ENCODE assay signal across 22 cellular contexts in the genomic region with DNA sequence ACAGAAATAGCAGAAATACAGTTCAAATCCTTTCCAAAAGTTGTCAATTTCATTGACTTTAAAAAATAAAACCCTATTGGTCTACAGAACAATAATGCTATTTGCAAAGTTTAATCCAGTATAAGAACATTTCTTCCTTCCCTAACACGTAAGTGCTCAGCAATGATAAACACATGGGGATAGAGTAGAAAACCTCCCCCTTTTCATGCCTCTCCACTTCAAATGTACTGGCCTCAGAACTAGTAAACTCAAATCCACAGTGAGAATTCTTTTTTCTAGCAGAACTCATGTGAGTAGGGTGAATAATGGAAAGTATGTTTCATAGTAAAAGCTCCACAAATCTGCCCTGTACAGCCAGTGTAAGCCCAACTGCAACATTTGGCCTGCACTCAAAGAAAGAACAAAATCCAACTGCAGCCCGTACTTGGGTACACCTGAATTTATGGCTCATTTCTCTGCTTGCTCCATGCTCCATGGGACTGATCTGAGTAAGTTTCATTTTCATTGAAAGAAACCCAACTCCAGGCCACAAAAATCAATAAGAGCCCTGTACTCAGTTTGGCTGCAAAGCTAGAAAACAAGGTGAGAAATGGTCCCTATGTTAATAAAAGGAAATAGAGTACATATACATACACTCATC.
DNase-seq lines count a peak whose midpoint lies in the region; ATAC-seq and TF ChIP-seq lines count a peak whose summit lies in the region.
"Had no signal": no experiment of that assay in that cellular context is flagged by ENCODE, and none has a peak within 500 bp of the region (broad histone marks: within the 10 kb centered on the region; RNA-seq: fewer than 3 reads in every experiment).

No MANE protein-coding gene starts in this region.

- H3K4me3 ChIP-seq in SK-N-SH (ENCODE audit: low read depth in 2 of 2, low read length in 1 of 2) (no peak overlapping the region), stomach smooth muscle (ENCODE audit: low read length in 2 of 2) (no peak overlapping the region)
- H3K4me3 ChIP-seq: thyroid gland had no signal

- H3K36me3 Mint-ChIP-seq in CD4-positive, alpha-beta T cell (ENCODE audit: low read depth), result no peaks in the 10 kb centered on the region

- no peak overlapping the region for H2AFZ ChIP-seq in SK-N-SH (ENCODE audit: low read depth)

- TF ChIP-seq CTCF in SK-N-SH (IDR thresholded peaks at IDR 0.05), result no peak
- TF ChIP-seq CTCF in CD4-positive, alpha-beta T cell (IDR thresholded peaks at IDR 0.05), result no peak

- H3K4me1 Mint-ChIP-seq in CD4-positive, alpha-beta T cell (ENCODE audit: low read depth), result peaks cover 6% of the 10 kb centered on the region
- H3K4me1 Mint-ChIP-seq: B cell had no signal

- no peaks in the 10 kb centered on the region for H4K20me1 ChIP-seq in SK-N-SH (ENCODE audit: insufficient read depth)

- H3K36me3 ChIP-seq in SK-N-SH (replicated peaks in 1 of 2; ENCODE audit: control insufficient read depth in 1 of 2, insufficient read depth in 2 of 2, low read length in 1 of 2), result peaks cover 0 to 3% of the 10 kb centered on the region in 2 experiments
- no peaks in the 10 kb centered on the region for H3K36me3 ChIP-seq in stomach smooth muscle (ENCODE audit: control insufficient read depth in 2 of 2, insufficient read depth in 2 of 2, low read length in 2 of 2)
- H3K36me3 ChIP-seq: thyroid gland had no signal

- H3K9me3 Mint-ChIP-seq in CD4-positive, alpha-beta T cell, result peaks cover 3% of the 10 kb centered on the region

- CTCF ChIA-PET in SK-N-SH (lab: Yijun Ruan, JAX), result interaction anchor here (0.7 to 1.9 kb wide), 11 partner anchors 12 to 414 kb away, joined by 3 to 9 read pairs (median 4); no protein-coding TSS in a partner anchor
- CTCF ChIA-PET in CD4-positive, alpha-beta T cell (lab: Charles Lee), result no interaction called here

- no peak for TF ChIP-seq EP300 in SK-N-SH (IDR thresholded peaks at IDR 0.05; ENCODE audit: borderline replicate concordance in 1 of 2, low read depth in 1 of 2, low read length in 1 of 2)

- POLR2A ChIA-PET in SK-N-SH (lab: Yijun Ruan, JAX), result no interaction called here
- POLR2A ChIA-PET in CD4-positive, alpha-beta T cell (lab: Charles Lee), result interaction anchor here (1.3 kb wide), 1 partner anchor 395 kb away, joined by 4 read pairs; no protein-coding TSS in a partner anchor

- intact Hi-C loops in CD4-positive, alpha-beta T cell (cut with DNase I, micrococcal nuclease), result no loop called here

- no peaks in the 10 kb centered on the region for H3K79me2 ChIP-seq in SK-N-SH (ENCODE audit: insufficient read depth)

- no peaks in the 10 kb centered on the region for H3K9me2 ChIP-seq in SK-N-SH

- 96% methylated on average over 2 of the region's 2 CpGs for WGBS in SK-N-SH (ENCODE audit: low lambda C conversion rate)

- DNase-seq in SK-N-SH (no peak), amniotic epithelial cell (ENCODE audit: low read depth) (peak; percentile 61), left lobe of liver (ENCODE audit: low spot score) (no peak), SW480 (ENCODE audit: low spot score) (no peak)
- no peak for DNase-seq in CD4-positive, alpha-beta T cell
- DNase-seq: 8988T; activated CD4-positive, alpha-beta T cell treated with anti-CD3 and anti-CD28 coated beads for 4 hours; activated effector memory CD4-positive, alpha-beta T cell treated with Interleukin-2 at 50 U/mL for 16 hours; GOT3; KG1; NCI-H1436 treated with DMSO at 0.1 percent for 48 hours; NCI-H345; stimulated activated naive CD8-positive, alpha-beta T cell treated with anti-CD3 and anti-CD28 coated beads, Interleukin-15, Interleukin-2, amounts not matched to agents 100 U/mL and 50 U/mL, for 24 hours; T-helper 2 cell had no signal

- TF ChIP-seq RAD21 in SK-N-SH (IDR thresholded peaks at IDR 0.05; ENCODE audit: low read length), result no peak

- no peak overlapping the region for H3K9ac ChIP-seq in SK-N-SH
- H3K9ac ChIP-seq in stomach smooth muscle (ENCODE audit: low read length in 2 of 2), result no peak overlapping the region

- H3K27ac Mint-ChIP-seq in CD4-positive, alpha-beta T cell, result no peak overlapping the region
- H3K27ac Mint-ChIP-seq: activated naive CD8-positive, alpha-beta T cell; B cell; memory B cell; progenitor cell of endocrine pancreas had no signal

- H3K9me3 ChIP-seq in SK-N-SH (no peaks in the 10 kb centered on the region), stomach smooth muscle (ENCODE audit: control insufficient read depth in 2 of 2, low read length in 2 of 2) (no peaks in the 10 kb centered on the region)
- no peaks in the 10 kb centered on the region for H3K9me3 ChIP-seq in CD4-positive, alpha-beta T cell (ENCODE audit: control insufficient read depth, low read length)
- H3K9me3 ChIP-seq: thyroid gland had no signal

- no peaks in the 10 kb centered on the region for H3F3A ChIP-seq in SK-N-SH (replicated peaks; ENCODE audit: insufficient read depth)

- no peak overlapping the region for H3K4me2 ChIP-seq in SK-N-SH

- ATAC-seq in SK-N-SH treated with all-trans-retinoic acid at 6 μM for 48 hours (peak; percentile 31), left lobe of liver (peak; percentile 76), HG02588 (IDR thresholded peaks at IDR 0.05; ENCODE audit: unreplicated experiment) (no peak)
- ATAC-seq in CD4-positive, alpha-beta T cell (ENCODE audit: poor library complexity), result no peak
- ATAC-seq: stimulated activated naive CD8-positive, alpha-beta T cell treated with anti-CD3 and anti-CD28 coated beads, Interleukin-15, Interleukin-2, amounts not matched to agents 100 U/mL and 50 U/mL, for 24 hours had no signal

- peak overlapping the region in 1 of 2 experiments; percentile 58; a peak in 1 of 4 replicates for H3K27ac ChIP-seq in SK-N-SH (ENCODE audit: low read depth in 2 of 2, low read length in 1 of 2)
- H3K27ac ChIP-seq in stomach smooth muscle (ENCODE audit: low read length), result peak overlapping the region; percentile 13
- no peak overlapping the region for H3K27ac ChIP-seq in CD4-positive, alpha-beta T cell (ENCODE audit: low read depth, low read length)
- H3K27ac ChIP-seq: thyroid gland had no signal

- H3K4me1 ChIP-seq in SK-N-SH (ENCODE audit: control insufficient read depth in 1 of 2, insufficient read depth in 2 of 2, low read depth in 1 of 2, low read length in 1 of 2) (peaks cover 2 to 13% of the 10 kb centered on the region in 2 experiments; a peak in 3 of 4 replicates), stomach smooth muscle (ENCODE audit: control insufficient read depth, insufficient read depth, low read length) (peaks cover 10% of the 10 kb centered on the region)
- H3K4me1 ChIP-seq: thyroid gland had no signal

- no peak overlapping the region for H3K4me3 Mint-ChIP-seq in CD4-positive, alpha-beta T cell
- H3K4me3 Mint-ChIP-seq: activated naive CD8-positive, alpha-beta T cell; B cell; memory B cell had no signal

- H3K27me3 Mint-ChIP-seq in CD4-positive, alpha-beta T cell, result no peaks in the 10 kb centered on the region
- H3K27me3 Mint-ChIP-seq: activated naive CD8-positive, alpha-beta T cell; memory B cell; progenitor cell of endocrine pancreas had no signal

- H3K27me3 ChIP-seq in SK-N-SH (ENCODE audit: insufficient read depth), result no peaks in the 10 kb centered on the region
- H3K27me3 ChIP-seq in stomach smooth muscle (ENCODE audit: control insufficient read depth in 1 of 2, insufficient read depth in 2 of 2, low read length in 2 of 2), result no peaks in the 10 kb centered on the region
- no peaks in the 10 kb centered on the region for H3K27me3 ChIP-seq in CD4-positive, alpha-beta T cell (ENCODE audit: control insufficient read depth, insufficient read depth, low read length)
- H3K27me3 ChIP-seq: thyroid gland had no signal

TF ChIP-seq in SK-N-SH treated with all-trans-retinoic acid at 6 μM for 48 hours, 23 proteins besides CTCF, POLR2A, EP300 and RAD21:
- TF ChIP-seq ESRRG (CRISPR knock-in tag; IDR thresholded peaks at IDR 0.05), result no peak
- no peak for TF ChIP-seq CREB5 (CRISPR knock-in tag; IDR thresholded peaks at IDR 0.05; ENCODE audit: low read depth)
- no peak for TF ChIP-seq OSR1 (CRISPR knock-in tag; IDR thresholded peaks at IDR 0.05)
- TF ChIP-seq ZFP30 (CRISPR knock-in tag; IDR thresholded peaks at IDR 0.05), result no peak
- no peak for TF ChIP-seq ZFP3 (CRISPR knock-in tag; IDR thresholded peaks at IDR 0.05)
- no peak for TF ChIP-seq RARB (CRISPR knock-in tag; IDR thresholded peaks at IDR 0.05)
- TF ChIP-seq ARNTL (CRISPR knock-in tag; IDR thresholded peaks at IDR 0.05; ENCODE audit: borderline replicate concordance, low read depth), result no peak
TF ChIP-seq in SK-N-SH treated with all-trans-retinoic acid at 6 μM for 48 hours: peak in this region for 0.

TF ChIP-seq in SK-N-SH, 30 proteins besides CTCF, POLR2A, EP300 and RAD21:
- TF ChIP-seq ELF1 (IDR thresholded peaks at IDR 0.05), result no peak
- no peak for TF ChIP-seq TEAD4 (IDR thresholded peaks at IDR 0.05; ENCODE audit: borderline replicate concordance, insufficient read depth)
- TF ChIP-seq TAF1 (IDR thresholded peaks at IDR 0.05; ENCODE audit: borderline replicate concordance, low read depth, low read length), result no peak
- no peak for TF ChIP-seq NRF1 (IDR thresholded peaks at IDR 0.05; ENCODE audit: low read depth, low read length)
- no peak for TF ChIP-seq RCOR1 (IDR thresholded peaks at IDR 0.05; ENCODE audit: low read length)
- TF ChIP-seq YY1 (IDR thresholded peaks at IDR 0.05; ENCODE audit: low read depth), result no peak
- no peak for TF ChIP-seq TCF12 (IDR thresholded peaks at IDR 0.05)
- TF ChIP-seq GABPA (IDR thresholded peaks at IDR 0.05; ENCODE audit: low read depth), result no peak
- no peak for TF ChIP-seq FOSL2 (IDR thresholded peaks at IDR 0.05; ENCODE audit: borderline replicate concordance, low read depth)
- TF ChIP-seq RFX5 (IDR thresholded peaks at IDR 0.05; ENCODE audit: low read length), result no peak

Comparison
In these comparisons a context has a peak if more than half of its experiments do, and no peak if none do; other contexts are left out.
1. ATAC-seq: peak in SK-N-SH treated with all-trans-retinoic acid at 6 μM for 48 hours (single experiment) and left lobe of liver (single experiment); none in CD4-positive, alpha-beta T cell (single experiment) and HG02588 (single experiment).